33 cellular contexts compared by ENCODE assay signal in genomic region chr7:81698965-81699364, GRCh38.
"Had no signal": no experiment of that assay in that cellular context is flagged by ENCODE, and none has a peak within 500 bp of the region (broad histone marks: within the 10 kb centered on the region; RNA-seq: fewer than 3 reads in every experiment).

No MANE protein-coding gene starts in this region.

- H3K27ac ChIP-seq: adrenal gland, body of pancreas, esophagus muscularis mucosa, foreskin keratinocyte, gastrocnemius medialis, heart right ventricle, WERI-Rb-1 had no signal

- H3K4me1 Mint-ChIP-seq: activated B cell treated with CpG ODN at 0.5 μM for 24 hours; activated T-helper 17 cell treated with anti-CD3 and anti-CD28 coated beads, Interleukin-2, amount 50 U/mL, for 72 hours had no signal

- H3K4me1 ChIP-seq: adrenal gland, body of pancreas, esophagus muscularis mucosa, foreskin keratinocyte, gastrocnemius medialis, heart right ventricle had no signal

- H3K9me3 Mint-ChIP-seq: activated B cell treated with CpG ODN at 0.5 μM for 24 hours; activated CD8-positive, alpha-beta T cell treated with anti-CD3 and anti-CD28 coated beads for 36 hours; activated T-helper 17 cell treated with anti-CD3 and anti-CD28 coated beads, Interleukin-2, amount 50 U/mL, for 72 hours; T-helper 1 cell treated with Interleukin-12 subunit alpha and Interleukin-12 subunit beta and Interleukin-4 antibody, amounts not matched to agents 30 μg/mL and 1 μg/mL, for 36 hours; T-helper 2 cell treated with Interferon-gamma antibody and Interleukin-4, amounts not matched to agents 5 μg/mL and 100 μg/mL, for 36 hours had no signal

- H3K27me3 ChIP-seq: adrenal gland, body of pancreas, esophagus muscularis mucosa, foreskin keratinocyte, gastrocnemius medialis, heart right ventricle had no signal

- H3K4me3 ChIP-seq: adrenal gland, body of pancreas, esophagus muscularis mucosa, gastrocnemius medialis, heart right ventricle had no signal

- ATAC-seq: activated CD4-positive, CD25-positive, alpha-beta regulatory T cell treated with anti-CD3 and anti-CD28 coated beads, Interleukin-2, amount 50 U/mL, for 24 hours; activated CD8-positive, alpha-beta T cell treated with anti-CD3 and anti-CD28 coated beads for 36 hours; activated T-cell treated with anti-CD3 and anti-CD28 coated beads, Interleukin-2, amount 50 U/mL, for 4 hours; activated T-helper 17 cell treated with anti-CD3 and anti-CD28 coated beads, Interleukin-2, amount 50 U/mL, for 72 hours; body of pancreas; effector memory CD8-positive, alpha-beta T cell; foreskin keratinocyte; gastrocnemius medialis; heart right ventricle had no signal

- H3K36me3 ChIP-seq: adrenal gland, gastrocnemius medialis, WERI-Rb-1 had no signal

- H3K36me3 Mint-ChIP-seq: activated naive CD8-positive, alpha-beta T cell had no signal

- FAIRE-seq: colon had no signal

- H3K27me3 Mint-ChIP-seq: activated B cell treated with CpG ODN at 0.5 μM for 24 hours; activated CD8-positive, alpha-beta T cell treated with anti-CD3 and anti-CD28 coated beads for 36 hours; activated naive CD8-positive, alpha-beta T cell; activated T-helper 17 cell treated with anti-CD3 and anti-CD28 coated beads, Interleukin-2, amount 50 U/mL, for 72 hours; effector memory CD8-positive, alpha-beta T cell had no signal

- DNase-seq: activated B cell treated with CpG ODN at 0.5 μM for 24 hours; activated CD4-positive, alpha-beta T cell treated with anti-CD3 and anti-CD28 coated beads for 48 hours; activated CD4-positive, alpha-beta T cell treated with anti-CD3 and anti-CD28 coated beads, Interleukin-2, amount 50 U/mL, for 1 hour; activated CD4-positive, alpha-beta T cell treated with anti-CD3 and anti-CD28 coated beads, Interleukin-2, amount 50 U/mL, for 48 hours; activated CD8-positive, alpha-beta memory T cell treated with anti-CD3 and anti-CD28 coated beads for 24 hours; activated CD8-positive, alpha-beta T cell treated with anti-CD3 and anti-CD28 coated beads for 36 hours; activated effector memory CD4-positive, alpha-beta T cell treated with Interleukin-2 at 50 U/mL for 16 hours; activated gamma-delta T cell treated with Interleukin-2 at 50 U/mL for 16 hours; activated naive CD4-positive, alpha-beta T cell treated with anti-CD3 and anti-CD28 coated beads, Interleukin-2, amount 50 U/mL, for 16 hours; activated naive CD4-positive, alpha-beta T cell treated with Interleukin-2 at 50 U/mL for 16 hours; activated T-cell treated with anti-CD3 and anti-CD28 coated beads, Interleukin-2, amount 50 U/mL, for 4 hours; adrenal gland; amygdala; aorta; body of pancreas; caudate nucleus; cortex of kidney; dermis blood vessel endothelial cell; effector CD4-positive, alpha-beta T cell; effector memory CD8-positive, alpha-beta T cell; erythroblast; foreskin keratinocyte; gastrocnemius medialis; heart right ventricle; T1000; WERI-Rb-1 had no signal

- H3K4me3 Mint-ChIP-seq: activated B cell treated with CpG ODN at 0.5 μM for 24 hours; activated CD8-positive, alpha-beta T cell treated with anti-CD3 and anti-CD28 coated beads for 36 hours; activated naive CD8-positive, alpha-beta T cell; activated T-cell treated with anti-CD3 and anti-CD28 coated beads, Interleukin-2, amount 50 U/mL, for 4 hours; activated T-helper 17 cell treated with anti-CD3 and anti-CD28 coated beads, Interleukin-2, amount 50 U/mL, for 72 hours; effector memory CD8-positive, alpha-beta T cell; T-helper 1 cell treated with Interleukin-12 subunit alpha and Interleukin-12 subunit beta and Interleukin-4 antibody, amounts not matched to agents 30 μg/mL and 1 μg/mL, for 36 hours; T-helper 2 cell treated with Interferon-gamma antibody and Interleukin-4, amounts not matched to agents 5 μg/mL and 100 μg/mL, for 36 hours had no signal

- H3K27ac Mint-ChIP-seq: activated B cell treated with CpG ODN at 0.5 μM for 24 hours; activated CD8-positive, alpha-beta T cell treated with anti-CD3 and anti-CD28 coated beads for 36 hours; activated naive CD8-positive, alpha-beta T cell; activated T-helper 17 cell treated with anti-CD3 and anti-CD28 coated beads, Interleukin-2, amount 50 U/mL, for 72 hours; effector memory CD8-positive, alpha-beta T cell; T-helper 1 cell treated with Interleukin-12 subunit alpha and Interleukin-12 subunit beta and Interleukin-4 antibody, amounts not matched to agents 30 μg/mL and 1 μg/mL, for 36 hours; T-helper 2 cell treated with Interferon-gamma antibody and Interleukin-4, amounts not matched to agents 5 μg/mL and 100 μg/mL, for 36 hours had no signal

- H3K9me3 ChIP-seq: adrenal gland, body of pancreas, esophagus muscularis mucosa, gastrocnemius medialis, heart right ventricle had no signal
